Comparison of ENCODE assay signal across 8 cellular contexts in genomic region chrX:24676403-24677024, GRCh38. TPM values are rescaled to one million over a fixed set of nuclear protein-coding genes. Genes with fewer than 3 reads are reported as not detected.
DNase-seq lines count a peak whose midpoint lies in the region; ATAC-seq and TF ChIP-seq lines count a peak whose summit lies in the region.

No MANE protein-coding gene starts in this region.

- H3K27me3 Mint-ChIP-seq in activated T-helper 2 cell treated with anti-CD3 and anti-CD28 coated beads, Interferon-gamma antibody, Interleukin-2, Interleukin-4, amounts not matched to agents 10 μg/mL and 5 μg/mL and 100 μg/mL, durations not matched to agents 14 hours and 24 hours and 36 hours (ENCODE audit: low read depth) = peaks cover 12% of the 10 kb centered on the region

- no peak overlapping the region for H3K4me2 ChIP-seq in mesenchymal stem cell (ENCODE audit: low read length, poor library complexity, severe bottlenecking)

- no peak overlapping the region for H2AFZ ChIP-seq in mesenchymal stem cell (ENCODE audit: low read depth, low read length)

- peak; percentile 31 for DNase-seq in DMS53 treated with DMSO at 0.1 percent for 48 hours (lab: John Stamatoyannopoulos, UW; ENCODE audit: unreplicated experiment)
- DNase-seq in HEK293T (ENCODE audit: extremely low spot score) = peak; percentile 49
- no peak for DNase-seq in astrocyte of the spinal cord (ENCODE audit: low read depth, low spot score)
- DNase-seq in mesenchymal stem cell = peak; percentile 9
- DNase-seq in cortex of kidney (lab: John Stamatoyannopoulos, UW) = no peak
- no peak for DNase-seq in NCI-H524 treated with DMSO at 0.1 percent for 48 hours (lab: John Stamatoyannopoulos, UW)
- no peak for DNase-seq in omental fat pad (ENCODE audit: low spot score)
- DNase-seq in activated T-helper 2 cell treated with anti-CD3 and anti-CD28 coated beads, Interferon-gamma antibody, Interleukin-2, Interleukin-4, amounts not matched to agents 10 μg/mL and 5 μg/mL and 100 μg/mL, durations not matched to agents 14 hours and 24 hours and 36 hours (ENCODE audit: low spot score) = no peak

- no peaks in the 10 kb centered on the region for H3K4me1 ChIP-seq in mesenchymal stem cell (ENCODE audit: control insufficient read depth, insufficient read depth, low read depth, low read length)

- H3K27ac Mint-ChIP-seq in activated T-helper 2 cell treated with anti-CD3 and anti-CD28 coated beads, Interferon-gamma antibody, Interleukin-2, Interleukin-4, amounts not matched to agents 10 μg/mL and 5 μg/mL and 100 μg/mL, durations not matched to agents 14 hours and 24 hours and 36 hours = no peak overlapping the region

- no peak overlapping the region for H4K8ac ChIP-seq in mesenchymal stem cell (ENCODE audit: low read length)

- no peak overlapping the region for H4K91ac ChIP-seq in mesenchymal stem cell (ENCODE audit: low read length)

- no peak overlapping the region for H3K9ac ChIP-seq in mesenchymal stem cell (ENCODE audit: low read length)

- no peak overlapping the region for H2BK15ac ChIP-seq in mesenchymal stem cell (ENCODE audit: low read depth, poor library complexity, severe bottlenecking)

- no peaks in the 10 kb centered on the region for H3K36me3 Mint-ChIP-seq in activated T-helper 2 cell treated with anti-CD3 and anti-CD28 coated beads, Interferon-gamma antibody, Interleukin-2, Interleukin-4, amounts not matched to agents 10 μg/mL and 5 μg/mL and 100 μg/mL, durations not matched to agents 14 hours and 24 hours and 36 hours (ENCODE audit: low read depth)

- no peak overlapping the region for H3K18ac ChIP-seq in mesenchymal stem cell (ENCODE audit: low read depth in 1 of 2, low read length in 2 of 2)

- no peaks in the 10 kb centered on the region for H3K9me3 Mint-ChIP-seq in activated T-helper 2 cell treated with anti-CD3 and anti-CD28 coated beads, Interferon-gamma antibody, Interleukin-2, Interleukin-4, amounts not matched to agents 10 μg/mL and 5 μg/mL and 100 μg/mL, durations not matched to agents 14 hours and 24 hours and 36 hours

- POLR2A ChIA-PET in HEK293T (lab: Yijun Ruan, JAX) = no interaction called here

- no peak overlapping the region for H3K4me3 Mint-ChIP-seq in activated T-helper 2 cell treated with anti-CD3 and anti-CD28 coated beads, Interferon-gamma antibody, Interleukin-2, Interleukin-4, amounts not matched to agents 10 μg/mL and 5 μg/mL and 100 μg/mL, durations not matched to agents 14 hours and 24 hours and 36 hours (ENCODE audit: low read depth)

- WGBS in mesenchymal stem cell = 37% methylated on average over 5 of the region's 5 CpGs

- CTCF ChIA-PET in HEK293T (lab: Yijun Ruan, JAX) = interaction anchor here (0.6 to 1.3 kb wide), 5 partner anchors 8 to 483 kb away, joined by 3 to 7 read pairs (median 5); no protein-coding TSS in a partner anchor

- no peak overlapping the region for H2BK12ac ChIP-seq in mesenchymal stem cell (ENCODE audit: low read length in 2 of 2)

- intact Hi-C loops in activated T-helper 2 cell treated with anti-CD3 and anti-CD28 coated beads, Interferon-gamma antibody, Interleukin-2, Interleukin-4, amounts not matched to agents 10 μg/mL and 5 μg/mL and 100 μg/mL, durations not matched to agents 14 hours and 24 hours and 36 hours (cut with micrococcal nuclease) = no loop called here

- no peaks in the 10 kb centered on the region for H3K79me1 ChIP-seq in mesenchymal stem cell (replicated peaks; ENCODE audit: low read length, poor library complexity, severe bottlenecking)

- H3K4me1 Mint-ChIP-seq in activated T-helper 2 cell treated with anti-CD3 and anti-CD28 coated beads, Interferon-gamma antibody, Interleukin-2, Interleukin-4, amounts not matched to agents 10 μg/mL and 5 μg/mL and 100 μg/mL, durations not matched to agents 14 hours and 24 hours and 36 hours (ENCODE audit: low read depth) = no peaks in the 10 kb centered on the region

- H3K9me3 ChIP-seq in mesenchymal stem cell (ENCODE audit: control insufficient read depth, low read length) = no peaks in the 10 kb centered on the region

- H3K4ac ChIP-seq in mesenchymal stem cell (ENCODE audit: low read depth in 1 of 2, low read length in 2 of 2) = no peak overlapping the region

- H3K27ac ChIP-seq in mesenchymal stem cell (ENCODE audit: low read length, poor library complexity, severe bottlenecking) = no peak overlapping the region

- no peak overlapping the region for H3K14ac ChIP-seq in mesenchymal stem cell (ENCODE audit: low read length in 2 of 2)

- H3K36me3 ChIP-seq in mesenchymal stem cell (ENCODE audit: control insufficient read depth in 1 of 2, insufficient read depth in 2 of 2, low read depth in 1 of 2, low read length in 2 of 2) = no peaks in the 10 kb centered on the region

- TF ChIP-seq CTCF in astrocyte of the spinal cord (IDR thresholded peaks at IDR 0.05; ENCODE audit: low read depth, low read length) (peak; percentile 63), omental fat pad (IDR thresholded peaks at IDR 0.05) (no peak)

- no peak overlapping the region for H2BK5ac ChIP-seq in mesenchymal stem cell (ENCODE audit: low read depth, low read length, poor library complexity, severe bottlenecking)

- H3K27me3 ChIP-seq in mesenchymal stem cell (ENCODE audit: control insufficient read depth in 1 of 2, insufficient read depth in 1 of 2, low read length in 2 of 2) = peaks cover 0 to 18% of the 10 kb centered on the region in 2 experiments

- H2AK5ac ChIP-seq in mesenchymal stem cell (ENCODE audit: low read length, severe bottlenecking) = no peak overlapping the region

- no peak overlapping the region for H3K23ac ChIP-seq in mesenchymal stem cell (ENCODE audit: low read length in 2 of 2)

- no peak overlapping the region for H2BK120ac ChIP-seq in mesenchymal stem cell (ENCODE audit: low read depth, low read length)

- ATAC-seq in omental fat pad (ENCODE audit: low FRiP score) = no peak

- no peak overlapping the region for H3K4me3 ChIP-seq in astrocyte of the spinal cord (ENCODE audit: low read depth, low read length)
- H3K4me3 ChIP-seq in mesenchymal stem cell (ENCODE audit: insufficient read depth in 1 of 2, low read depth in 1 of 2, low read length in 2 of 2) = no peak overlapping the region

- in situ Hi-C loops in astrocyte of the spinal cord (cut with HindIII; ENCODE audit: low sequenced_read_pairs) = no loop called here

TF ChIP-seq in HEK293T, 16 proteins besides CTCF, POLR2A, EP300 and RAD21:
- TF ChIP-seq ZNF384 (IDR thresholded peaks at IDR 0.05) (peak; percentile 50; the same call in 1 of the 2 replicates), FOXK2 (IDR thresholded peaks at IDR 0.05) (no peak)
TF ChIP-seq in HEK293T: peak in this region for 1.

RNA-seq across cellular contexts. Expression of gene POLA1, which starts 17.2 kb away (rescaled TPM):
- polyA plus RNA-seq in mesenchymal stem cell (2013, experiment 1 of 2) = 1.9 TPM
- polyA plus RNA-seq in mesenchymal stem cell (2013, experiment 2 of 2) = 2.3 TPM
- 10 to 100 TPM in 2 of 4 donors, 1 to 10 TPM in 2; 5.7 to 13.9 (median 9.9) TPM for total RNA-seq in omental fat pad
- 36.3 and 36.7 TPM in 2 replicates for total RNA-seq in activated T-helper 2 cell treated with anti-CD3 and anti-CD28 coated beads, Interferon-gamma antibody, Interleukin-2, Interleukin-4, amounts not matched to agents 10 μg/mL and 5 μg/mL and 100 μg/mL, durations not matched to agents 14 hours and 24 hours and 36 hours

RNA-seq across cellular contexts. Expression of gene PCYT1B, which starts 29.4 kb away (rescaled TPM):
- polyA plus RNA-seq in mesenchymal stem cell (2013, experiment 1 of 2) = 0.54 TPM
- polyA plus RNA-seq in mesenchymal stem cell (2013, experiment 2 of 2) = 0.74 TPM
- under 1 TPM in 1 of 4 donors, not detected in 3; 0.25 TPM for total RNA-seq in omental fat pad
- 0.09 and 0.21 TPM in 2 replicates for total RNA-seq in activated T-helper 2 cell treated with anti-CD3 and anti-CD28 coated beads, Interferon-gamma antibody, Interleukin-2, Interleukin-4, amounts not matched to agents 10 μg/mL and 5 μg/mL and 100 μg/mL, durations not matched to agents 14 hours and 24 hours and 36 hours

Comparison
In these comparisons a context has a peak if more than half of its experiments do, and no peak if none do; other contexts are left out.
1. DNase-seq: peak in DMS53 treated with DMSO at 0.1 percent for 48 hours (single experiment), HEK293T (single experiment) and mesenchymal stem cell (single experiment); none in astrocyte of the spinal cord (single experiment), cortex of kidney (single experiment), NCI-H524 treated with DMSO at 0.1 percent for 48 hours (single experiment), omental fat pad (single experiment) and activated T-helper 2 cell treated with anti-CD3 and anti-CD28 coated beads, Interferon-gamma antibody, Interleukin-2, Interleukin-4, amounts not matched to agents 10 μg/mL and 5 μg/mL and 100 μg/mL, durations not matched to agents 14 hours and 24 hours and 36 hours (single experiment).